In the genomic region with DNA sequence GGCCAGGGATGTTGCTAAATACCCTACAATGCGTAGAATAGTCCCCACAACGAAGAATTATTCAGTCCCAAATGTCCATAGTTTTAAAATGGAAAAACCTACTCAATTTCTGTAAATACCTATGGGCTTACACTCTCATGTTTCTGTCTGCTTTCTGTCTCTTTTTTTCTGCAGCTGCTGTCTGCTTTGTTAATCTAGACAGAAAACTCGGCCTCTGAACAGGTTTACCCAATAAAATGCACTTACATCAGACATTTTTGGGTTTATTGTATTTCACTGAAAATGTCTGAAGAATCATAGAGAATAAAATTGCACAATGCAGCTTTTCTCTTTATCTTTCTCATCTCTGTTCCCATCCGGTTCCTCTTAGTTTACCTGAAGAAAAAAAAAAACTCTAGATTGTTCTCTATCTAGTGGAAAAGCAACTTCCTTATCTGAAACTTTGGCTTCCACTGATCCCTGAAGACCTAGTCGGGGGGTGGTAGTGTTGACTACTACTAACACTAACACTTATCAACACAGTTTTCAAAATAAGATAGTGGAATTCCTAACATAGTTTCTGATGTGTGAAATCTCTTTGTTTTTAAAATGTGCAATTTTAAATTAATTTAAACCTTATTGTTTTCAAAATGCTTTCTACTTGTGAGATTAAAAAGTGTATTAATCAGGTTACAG, we compare ENCODE assay signal across 25 cellular contexts.
"Had no signal": no experiment of that assay in that cellular context is flagged by ENCODE, and none has a peak within 500 bp of the region (broad histone marks: within the 10 kb centered on the region; RNA-seq: fewer than 3 reads in every experiment).

No MANE protein-coding gene starts in this region.

- H3K27ac Mint-ChIP-seq: dendritic cell treated with granulocyte-macrophage colony-stimulating factor and Interleukin-4, amounts not matched to agents 40 ng/mL and 50 ng/mL, for 4 days; natural killer cell; progenitor cell of endocrine pancreas; stimulated activated memory B cell treated with anti-CD40 and anti-IgM and Interleukin-4, amounts not matched to agents 10 μg/mL and 1 μg/mL and 100 μg/mL, for 72 hours; type B pancreatic cell had no signal

- H3K27me3 ChIP-seq: colonic mucosa, esophagus muscularis mucosa, right atrium auricular region, testis, tibial artery had no signal

- H3K9ac ChIP-seq: parathyroid adenoma had no signal

- H2AFZ ChIP-seq: parathyroid adenoma had no signal

- DNase-seq: colonic mucosa; effector CD8-positive, alpha-beta T cell; head of caudate nucleus; left ventricle myocardium superior; lower lobe of right lung; natural killer cell; spleen; stimulated activated CD4-positive, alpha-beta T cell treated with anti-CD3 and anti-CD28 coated beads, Interleukin-4, amount 100 ng/mL, for 4 hours; stimulated activated naive CD8-positive, alpha-beta T cell treated with anti-CD3 and anti-CD28 coated beads, Interleukin-15, Interleukin-2, amounts not matched to agents 100 U/mL and 50 U/mL, for 24 hours; substantia nigra; testis; tibial artery had no signal

- H3K27me3 Mint-ChIP-seq: type B pancreatic cell had no signal

- FAIRE-seq: endothelial cell of umbilical vein, frontal cortex, keratinocyte had no signal

- H3K9me3 ChIP-seq: colonic mucosa, esophagus muscularis mucosa, lower lobe of right lung, neutrophil, right atrium auricular region, spleen, testis, tibial artery had no signal

- H3K79me2 ChIP-seq: parathyroid adenoma had no signal

- H3K4me1 Mint-ChIP-seq: natural killer cell; neural crest cell; stimulated activated memory B cell treated with anti-CD40 and anti-IgM and Interleukin-4, amounts not matched to agents 10 μg/mL and 1 μg/mL and 100 μg/mL, for 72 hours had no signal

- H3K36me3 Mint-ChIP-seq: natural killer cell; stimulated activated memory B cell treated with anti-CD40 and anti-IgM and Interleukin-4, amounts not matched to agents 10 μg/mL and 1 μg/mL and 100 μg/mL, for 72 hours; type B pancreatic cell had no signal

- H3K27ac ChIP-seq: colonic mucosa, esophagus muscularis mucosa, lower lobe of right lung, neutrophil, parathyroid adenoma, right atrium auricular region, spleen, testis, tibial artery had no signal

- ATAC-seq: left ventricle myocardium superior; lower lobe of right lung; natural killer cell; sciatic nerve; stimulated activated memory B cell treated with anti-CD40 and anti-IgM and Interleukin-4, amounts not matched to agents 10 μg/mL and 1 μg/mL and 100 μg/mL, for 72 hours; stimulated activated naive CD8-positive, alpha-beta T cell treated with anti-CD3 and anti-CD28 coated beads, Interleukin-15, Interleukin-2, amounts not matched to agents 100 U/mL and 50 U/mL, for 24 hours had no signal

- H3K4me3 Mint-ChIP-seq: dendritic cell treated with granulocyte-macrophage colony-stimulating factor and Interleukin-4, amounts not matched to agents 40 ng/mL and 50 ng/mL, for 4 days; natural killer cell; neural crest cell; stimulated activated memory B cell treated with anti-CD40 and anti-IgM and Interleukin-4, amounts not matched to agents 10 μg/mL and 1 μg/mL and 100 μg/mL, for 72 hours; type B pancreatic cell had no signal

- H3K9me3 Mint-ChIP-seq: dendritic cell treated with granulocyte-macrophage colony-stimulating factor and Interleukin-4, amounts not matched to agents 40 ng/mL and 50 ng/mL, for 4 days; natural killer cell; neural crest cell; stimulated activated memory B cell treated with anti-CD40 and anti-IgM and Interleukin-4, amounts not matched to agents 10 μg/mL and 1 μg/mL and 100 μg/mL, for 72 hours had no signal

- H3K36me3 ChIP-seq: colonic mucosa, esophagus muscularis mucosa, lower lobe of right lung, neutrophil, right atrium auricular region, spleen, tibial artery had no signal

- H3K4me3 ChIP-seq: colonic mucosa, esophagus muscularis mucosa, lower lobe of right lung, right atrium auricular region, spleen, testis, tibial artery had no signal

- H3K4me1 ChIP-seq: colonic mucosa, lower lobe of right lung, parathyroid adenoma, right atrium auricular region, spleen, testis had no signal
